In the genomic region with DNA sequence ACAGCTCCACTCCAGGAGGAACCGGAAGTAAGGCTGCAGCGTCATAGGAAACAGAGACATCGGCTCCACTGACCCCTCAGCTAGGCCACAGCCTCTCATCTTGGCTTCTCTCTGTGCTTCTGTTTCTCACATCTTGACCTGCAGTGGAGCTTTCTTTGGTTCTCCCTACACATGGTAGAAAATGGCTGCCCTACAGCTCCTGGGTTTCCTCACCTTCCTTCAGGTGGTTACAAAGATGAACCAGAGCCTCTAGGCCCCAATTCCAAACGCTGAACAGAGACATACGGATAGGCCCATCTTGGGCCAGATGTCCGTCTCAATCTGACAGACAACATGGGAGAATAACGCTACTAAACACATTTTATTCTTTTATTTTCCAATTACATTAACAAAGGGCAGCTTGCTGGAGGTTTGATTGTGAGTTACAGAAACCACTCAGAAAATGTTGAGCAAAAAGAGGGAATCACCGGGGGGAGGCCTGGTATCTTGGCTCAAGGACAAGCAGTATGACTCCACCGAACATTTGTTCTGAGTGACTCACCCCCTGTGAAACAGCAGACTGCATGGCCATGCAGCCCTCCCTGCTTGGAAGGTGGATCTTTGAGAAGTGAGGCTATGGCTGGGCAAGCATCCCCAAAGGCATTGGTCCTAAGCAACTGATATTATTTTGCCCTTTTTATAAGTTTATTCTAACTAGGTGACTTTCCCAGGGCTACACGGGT, we compare ENCODE assay signal across 16 cellular contexts.
DNase-seq lines count a peak whose midpoint lies in the region; ATAC-seq, FAIRE-seq and TF ChIP-seq lines count a peak whose summit lies in the region.
"Had no signal": no experiment of that assay in that cellular context is flagged by ENCODE, and none has a peak within 500 bp of the region (broad histone marks: within the 10 kb centered on the region; RNA-seq: fewer than 3 reads in every experiment).

No MANE protein-coding gene starts in this region.

- DNase-seq in AG04449 (ENCODE audit: low read depth, low spot score) (peak; percentile 71), HS-27A (ENCODE audit: low read depth) (peak; percentile 73), astrocyte of the hippocampus (ENCODE audit: low read depth, low spot score) (peak; percentile 94), kidney epithelial cell (ENCODE audit: low read depth) (peak; percentile 86), GM12892 (ENCODE audit: insufficient read length) (no peak)
- no peak for DNase-seq in activated CD4-positive, alpha-beta T cell treated with anti-CD3 and anti-CD28 coated beads for 36 hours
- DNase-seq: activated CD4-positive, alpha-beta T cell treated with anti-CD3 and anti-CD28 coated beads, Interleukin-2, amount 50 U/mL, for 48 hours; activated naive CD8-positive, alpha-beta T cell treated with anti-CD3 and anti-CD28 coated beads, Interleukin-2, amount 50 U/mL, for 24 hours; CD8-positive, alpha-beta T cell; GOT3; midbrain; NCI-H1930; SHP77 had no signal

- POLR2A ChIA-PET in AG04449 (lab: Yijun Ruan, JAX), result interaction anchor here (0.7 kb wide), 1 partner anchor 10 kb away, joined by 3 read pairs; no protein-coding TSS in a partner anchor
- POLR2A ChIA-PET in activated CD4-positive, alpha-beta T cell treated with anti-CD3 and anti-CD28 coated beads for 36 hours (lab: Charles Lee), result interaction anchor here (0.8 kb wide), 1 partner anchor 12 kb away, joined by 3 read pairs; no protein-coding TSS in a partner anchor

- no peaks in the 10 kb centered on the region for H3K36me3 Mint-ChIP-seq in activated CD4-positive, alpha-beta T cell treated with anti-CD3 and anti-CD28 coated beads for 36 hours (ENCODE audit: low read depth)
- H3K36me3 Mint-ChIP-seq: CD8-positive, alpha-beta T cell had no signal

- H3K4me1 Mint-ChIP-seq in activated CD4-positive, alpha-beta T cell treated with anti-CD3 and anti-CD28 coated beads for 36 hours, result no peaks in the 10 kb centered on the region
- H3K4me1 Mint-ChIP-seq: activated naive CD8-positive, alpha-beta T cell treated with anti-CD3 and anti-CD28 coated beads, Interleukin-2, amount 50 U/mL, for 24 hours had no signal

- peaks cover 15% of the 10 kb centered on the region for H3K27me3 Mint-ChIP-seq in activated CD4-positive, alpha-beta T cell treated with anti-CD3 and anti-CD28 coated beads for 36 hours

- H3K27me3 ChIP-seq in kidney epithelial cell (ENCODE audit: control insufficient read depth, insufficient read depth, low read length), result no peaks in the 10 kb centered on the region
- H3K27me3 ChIP-seq: gastroesophageal sphincter had no signal

- H3K9me3 Mint-ChIP-seq in activated CD4-positive, alpha-beta T cell treated with anti-CD3 and anti-CD28 coated beads for 36 hours (ENCODE audit: low read depth), result no peaks in the 10 kb centered on the region
- H3K9me3 Mint-ChIP-seq: activated naive CD8-positive, alpha-beta T cell treated with anti-CD3 and anti-CD28 coated beads, Interleukin-2, amount 50 U/mL, for 24 hours; CD8-positive, alpha-beta T cell had no signal

- intact Hi-C loops in activated CD4-positive, alpha-beta T cell treated with anti-CD3 and anti-CD28 coated beads for 36 hours (cut with DNase I, micrococcal nuclease), result no loop called here

- TF ChIP-seq POLR2A in GM12892 (IDR thresholded peaks at IDR 0.05; ENCODE audit: low read depth, low read length), result no peak

- H3K4me3 Mint-ChIP-seq in activated CD4-positive, alpha-beta T cell treated with anti-CD3 and anti-CD28 coated beads for 36 hours, result no peak overlapping the region
- H3K4me3 Mint-ChIP-seq: activated naive CD8-positive, alpha-beta T cell treated with anti-CD3 and anti-CD28 coated beads, Interleukin-2, amount 50 U/mL, for 24 hours; CD8-positive, alpha-beta T cell had no signal

- H3K36me3 ChIP-seq in kidney epithelial cell (ENCODE audit: control insufficient read depth, insufficient read depth, low read length), result peaks cover 2% of the 10 kb centered on the region
- H3K36me3 ChIP-seq: gastroesophageal sphincter had no signal

- no peak overlapping the region for H3K4me3 ChIP-seq in AG04449 (ENCODE audit: low read depth, low read length)
- H3K4me3 ChIP-seq in kidney epithelial cell (ENCODE audit: low read depth, low read length), result no peak overlapping the region
- H3K4me3 ChIP-seq: gastroesophageal sphincter had no signal

- CTCF ChIA-PET in AG04449 (lab: Yijun Ruan, JAX), result interaction anchor here (1.0 to 1.5 kb wide), 2 partner anchors 10 to 69 kb away, joined by 3 read pairs; no protein-coding TSS in a partner anchor
- CTCF ChIA-PET in activated CD4-positive, alpha-beta T cell treated with anti-CD3 and anti-CD28 coated beads for 36 hours (lab: Charles Lee), result interaction anchor here (0.6 kb wide), 1 partner anchor 74 kb away, joined by 3 read pairs; no protein-coding TSS in a partner anchor

- no peak overlapping the region for H3K27ac Mint-ChIP-seq in activated CD4-positive, alpha-beta T cell treated with anti-CD3 and anti-CD28 coated beads for 36 hours
- H3K27ac Mint-ChIP-seq: activated naive CD8-positive, alpha-beta T cell treated with anti-CD3 and anti-CD28 coated beads, Interleukin-2, amount 50 U/mL, for 24 hours; CD8-positive, alpha-beta T cell had no signal

- FAIRE-seq in GM12892 (lab: Jason Lieb, UNC), result no peak

- TF ChIP-seq CTCF in AG04449 (IDR thresholded peaks at IDR 0.05; ENCODE audit: insufficient read depth, low read length, missing control alignments) (no peak), kidney epithelial cell (IDR thresholded peaks at IDR 0.05; ENCODE audit: insufficient read depth, low read length, poor library complexity, severe bottlenecking) (no peak)

- ATAC-seq in GM19328 (IDR thresholded peaks at IDR 0.05; ENCODE audit: unreplicated experiment) (no peak), GM18519 (IDR thresholded peaks at IDR 0.05; ENCODE audit: low FRiP score, unreplicated experiment) (no peak)
- ATAC-seq in activated CD4-positive, alpha-beta T cell treated with anti-CD3 and anti-CD28 coated beads for 36 hours, result no peak
- ATAC-seq: activated naive CD8-positive, alpha-beta T cell treated with anti-CD3 and anti-CD28 coated beads, Interleukin-2, amount 50 U/mL, for 24 hours; CD8-positive, alpha-beta T cell; gastroesophageal sphincter had no signal

Comparison
In these comparisons a context has a peak if more than half of its experiments do, and no peak if none do; other contexts are left out.
1. DNase-seq: peak in AG04449 (single experiment), HS-27A (single experiment), astrocyte of the hippocampus (single experiment) and kidney epithelial cell (single experiment); none in activated CD4-positive, alpha-beta T cell treated with anti-CD3 and anti-CD28 coated beads for 36 hours (single experiment) and GM12892 (single experiment).